Comparison of ENCODE assay signal across 9 cellular contexts in the genomic region with DNA sequence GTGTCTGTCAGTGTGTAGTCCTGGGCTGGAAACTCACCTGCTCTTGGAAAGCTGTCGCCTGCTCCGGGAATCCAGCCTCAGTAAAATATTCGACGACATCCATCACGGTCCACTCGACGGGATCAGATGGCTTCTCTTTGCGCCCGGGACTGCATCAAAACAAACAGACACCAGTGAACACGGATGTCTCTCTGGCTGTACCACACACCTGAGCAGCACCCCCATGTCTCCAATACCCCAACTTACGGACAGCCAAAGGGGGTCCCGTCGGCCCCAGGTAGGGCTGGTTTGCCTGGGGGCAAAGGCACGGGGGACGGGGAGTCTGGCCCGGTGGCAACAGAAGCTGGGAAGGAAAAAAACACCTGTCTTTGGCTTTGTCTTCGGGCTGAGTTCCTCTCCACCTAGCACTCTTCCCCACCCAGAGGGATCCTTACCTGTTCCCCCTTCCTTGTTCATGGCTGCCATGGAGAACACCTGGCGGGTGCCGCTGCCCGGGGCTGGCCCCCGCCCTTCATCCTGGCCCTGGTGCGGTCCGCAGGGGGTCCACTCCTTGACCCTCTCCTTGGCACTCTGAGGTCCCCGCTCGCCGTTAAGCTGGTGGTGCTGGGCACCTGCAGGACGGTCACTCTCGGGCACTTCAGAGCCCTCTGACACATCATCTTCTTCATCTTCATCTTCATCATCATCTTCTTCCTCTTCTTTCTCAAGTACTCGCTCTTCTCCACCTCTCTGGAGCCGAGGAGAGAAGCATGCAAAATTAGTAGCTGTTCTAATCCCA. TPM values are rescaled to one million over a fixed set of nuclear protein-coding genes. Genes with fewer than 3 reads are reported as not detected.
DNase-seq lines count a peak whose midpoint lies in the region; ATAC-seq, FAIRE-seq and TF ChIP-seq lines count a peak whose summit lies in the region.
"Had no signal": no experiment of that assay in that cellular context is flagged by ENCODE, and none has a peak within 500 bp of the region (broad histone marks: within the 10 kb centered on the region; RNA-seq: fewer than 3 reads in every experiment).

No MANE protein-coding gene starts in this region.

- no peaks in the 10 kb centered on the region for H3K9me1 ChIP-seq in endothelial cell of umbilical vein (replicated peaks; ENCODE audit: control insufficient read depth, extremely low read depth, insufficient read depth, low read length)

- dilution Hi-C loops in endothelial cell of umbilical vein (cut with MboI; ENCODE audit: extremely low pct_ligation_motif_present, low sequenced_read_pairs): no loop called here

- ATAC-seq in PC-3: no peak
- no peak for ATAC-seq in psoas muscle
- ATAC-seq in GM21360 (IDR thresholded peaks at IDR 0.05; ENCODE audit: unreplicated experiment): no peak
- no peak for ATAC-seq in GM19395 (IDR thresholded peaks at IDR 0.05; ENCODE audit: unreplicated experiment)

- POLR2A ChIA-PET in PC-3 (lab: Charles Lee; ENCODE audit: unreplicated experiment) (no interaction called here), endothelial cell of umbilical vein (lab: Charles Lee) (no interaction called here)

- BruUV-seq in PC-3 (replicated peaks; lab: Mats Ljungman, UMichigan) (TSS peak; percentile 9), endothelial cell of umbilical vein (replicated peaks; lab: Mats Ljungman, UMichigan) (no TSS peak)

- WGBS in psoas muscle, 3 donors: 86 to 88% (median 87%) methylated on average over 30 of the region's 30 CpGs

- peaks cover 6% of the 10 kb centered on the region for H3K36me3 ChIP-seq in PC-3 (ENCODE audit: low read depth, low read length)
- H3K36me3 ChIP-seq in endothelial cell of umbilical vein (ENCODE audit: control insufficient read depth in 2 of 2, extremely low read depth in 1 of 2, insufficient read depth in 2 of 2, low read length in 2 of 2): peaks cover 0 to 9% of the 10 kb centered on the region in 2 experiments
- peaks cover 0 to 28% of the 10 kb centered on the region in 2 donors for H3K36me3 ChIP-seq in psoas muscle (ENCODE audit: insufficient read depth in 1 of 2, low read depth in 1 of 2)

- CTCF ChIA-PET in PC-3 (lab: Charles Lee): no interaction called here
- CTCF ChIA-PET in endothelial cell of umbilical vein (lab: Charles Lee): interaction anchor here (0.5 kb wide), 1 partner anchor 214 kb away, joined by 4 read pairs; no protein-coding TSS in a partner anchor

- no peaks in the 10 kb centered on the region for H3K9me2 ChIP-seq in PC-3 (replicated peaks; ENCODE audit: low read length)

- TF ChIP-seq POLR2A in endothelial cell of umbilical vein (IDR thresholded peaks at IDR 0.05; ENCODE audit: low read depth, low read length): no peak

- H3K4me2 ChIP-seq in PC-3 (ENCODE audit: low read length) (peak overlapping the region; percentile 80), endothelial cell of umbilical vein (ENCODE audit: insufficient read depth, low read length) (peak overlapping the region; percentile 37)

- no peaks in the 10 kb centered on the region for H3F3A ChIP-seq in PC-3 (ENCODE audit: low read length, unreplicated experiment)

- TF ChIP-seq CTCF in GM12864 (IDR thresholded peaks at IDR 0.05; ENCODE audit: low read depth, low read length, missing control alignments) (no peak), PC-3 (conservative IDR thresholded peaks at IDR 0.05; ENCODE audit: low read depth, low read length) (no peak), endothelial cell of umbilical vein (IDR thresholded peaks at IDR 0.05; ENCODE audit: extremely low read depth in 1 of 2, insufficient read depth in 1 of 2, low read depth in 1 of 2, low read length in 2 of 2) (no peak), psoas muscle (IDR thresholded peaks at IDR 0.05) (no peak)

- intact Hi-C loops in PC-3 (cut with micrococcal nuclease) (no loop called here), endothelial cell of umbilical vein (cut with micrococcal nuclease) (no loop called here), psoas muscle (cut with DNase I) (no loop called here)

- H3K9ac ChIP-seq in PC-3 (ENCODE audit: low read length) (no peak overlapping the region), endothelial cell of umbilical vein (replicated peaks; ENCODE audit: extremely low read depth, insufficient read depth, low read length) (no peak overlapping the region)

- DNase-seq in GM12864 (ENCODE audit: low read depth) (no peak), PC-3 (no peak), endothelial cell of umbilical vein (ENCODE audit: low read depth, low spot score) (no peak), psoas muscle (no peak), dedifferentiated amniotic fluid mesenchymal stem cell (ENCODE audit: extremely low spot score) (no peak), NCI-H2171 (lab: John Stamatoyannopoulos, UW) (no peak)

- peaks cover 8% of the 10 kb centered on the region; the same call in 1 of the 2 replicates for H3K4me1 ChIP-seq in PC-3 (ENCODE audit: insufficient read depth, low read length)
- peaks cover 9% of the 10 kb centered on the region for H3K4me1 ChIP-seq in endothelial cell of umbilical vein (ENCODE audit: control insufficient read depth, extremely low read depth, insufficient read depth, low read length)
- peaks cover 6% of the 10 kb centered on the region for H3K4me1 ChIP-seq in psoas muscle

- H3K27ac ChIP-seq in PC-3 (ENCODE audit: low read length): no peak overlapping the region
- no peak overlapping the region for H3K27ac ChIP-seq in endothelial cell of umbilical vein (ENCODE audit: insufficient read depth, low read depth, low read length)
- no peak overlapping the region for H3K27ac ChIP-seq in psoas muscle

- no peak for FAIRE-seq in endothelial cell of umbilical vein (lab: Jason Lieb, UNC)

- H3K79me2 ChIP-seq in PC-3 (ENCODE audit: low read length) (no peaks in the 10 kb centered on the region), endothelial cell of umbilical vein (ENCODE audit: control insufficient read depth, insufficient read depth, low read length) (no peaks in the 10 kb centered on the region)

- H4K20me1 ChIP-seq in PC-3 (ENCODE audit: low read length) (no peaks in the 10 kb centered on the region), endothelial cell of umbilical vein (replicated peaks; ENCODE audit: control insufficient read depth, extremely low read depth, insufficient read depth, low read length) (no peaks in the 10 kb centered on the region)

- H2AFZ ChIP-seq in PC-3 (ENCODE audit: low read length): 0 out of 2 replicates have a peak overlapping the region, but pooled peaks have one; percentile 51
- H2AFZ ChIP-seq in endothelial cell of umbilical vein (ENCODE audit: low read depth, low read length): no peak overlapping the region

- H3K9me3 ChIP-seq in PC-3 (ENCODE audit: low read length) (peaks cover 7% of the 10 kb centered on the region; the same call in 1 of the 2 replicates), endothelial cell of umbilical vein (replicated peaks; ENCODE audit: control insufficient read depth, insufficient read depth, low read length) (peaks cover 3% of the 10 kb centered on the region), psoas muscle (peaks cover 9% of the 10 kb centered on the region)

- H3K4me3 ChIP-seq in GM12864 (ENCODE audit: low read depth, low read length) (peak overlapping the region; percentile 62), PC-3 (ENCODE audit: low read length) (peak overlapping the region; percentile 67), endothelial cell of umbilical vein (replicated peaks in 1 of 3; ENCODE audit: insufficient read depth in 1 of 3, low read depth in 1 of 3, low read length in 3 of 3) (peak overlapping the region in 1 of 3 experiments; percentile 52), psoas muscle (peak overlapping the region; percentile 89)

- H3K27me3 ChIP-seq in PC-3 (ENCODE audit: low read length) (no peaks in the 10 kb centered on the region), endothelial cell of umbilical vein (ENCODE audit: control insufficient read depth in 2 of 2, insufficient read depth in 2 of 2, low read length in 2 of 2) (no peaks in the 10 kb centered on the region), psoas muscle (ENCODE audit: insufficient read depth in 3 of 3, low read length in 2 of 3) (no peaks in the 10 kb centered on the region)

RNA-seq across cellular contexts. Expression of gene SAMD1, which starts 1.7 kb away (rescaled TPM):
- 62.2 and 90.5 TPM in 2 replicates for total RNA-seq in PC-3 (2014; rRNA removed)
- total RNA-seq in endothelial cell of umbilical vein: 35.2 and 35.9 TPM in 2 replicates
- polyA plus RNA-seq in endothelial cell of umbilical vein: 13.8 and 14.1 TPM in 2 replicates
- polyA plus RNA-seq in endothelial cell of umbilical vein (2011; cell fraction: cytosol; rRNA removed): 11.0 and 14.1 TPM in 2 replicates
- polyA plus RNA-seq in endothelial cell of umbilical vein (2011; cell fraction: nucleus; rRNA removed): 21.4 and 22.8 TPM in 2 replicates
- polyA plus RNA-seq in endothelial cell of umbilical vein (2012): 18.1 and 27.6 TPM in 2 replicates
- polyA minus RNA-seq in endothelial cell of umbilical vein: 6.2 and 7.8 TPM in 2 replicates
- polyA minus RNA-seq in endothelial cell of umbilical vein (2011; cell fraction: cytosol; rRNA and poly(A)+ RNA removed): 39.2 TPM
- polyA minus RNA-seq in endothelial cell of umbilical vein (2011; cell fraction: nucleus; rRNA and poly(A)+ RNA removed): 1.5 and 4.2 TPM in 2 replicates
- total RNA-seq in psoas muscle: 10 to 100 TPM; 27.3 to 54.4 (median 39.6) TPM
- 10 to 100 TPM; 39.9 to 99.9 (median 60.4) TPM for polyA plus RNA-seq in psoas muscle

RNA-seq across cellular contexts. Expression of gene C19orf67, which starts 3.2 kb away (rescaled TPM):
- not detected in 2 replicates for total RNA-seq in PC-3 (2014; rRNA removed)
- 0.55 TPM in 1 of 2 replicates, not detected in the other for total RNA-seq in endothelial cell of umbilical vein
- not detected in 2 replicates for polyA plus RNA-seq in endothelial cell of umbilical vein
- not detected in 2 replicates for polyA plus RNA-seq in endothelial cell of umbilical vein (2011; cell fraction: cytosol; rRNA removed)
- polyA plus RNA-seq in endothelial cell of umbilical vein (2011; cell fraction: nucleus; rRNA removed): not detected in 2 replicates
- not detected in 2 replicates for polyA plus RNA-seq in endothelial cell of umbilical vein (2012)
- polyA minus RNA-seq in endothelial cell of umbilical vein: 0.40 TPM in 1 of 2 replicates, not detected in the other
- not detected for polyA minus RNA-seq in endothelial cell of umbilical vein (2011; cell fraction: cytosol; rRNA and poly(A)+ RNA removed)
- polyA minus RNA-seq in endothelial cell of umbilical vein (2011; cell fraction: nucleus; rRNA and poly(A)+ RNA removed): not detected in 2 replicates
- total RNA-seq in psoas muscle: not detected
- not detected for polyA plus RNA-seq in psoas muscle
- total RNA-seq: mononuclear cell had no signal

RNA-seq across cellular contexts. Expression of gene MISP3, which starts 16.2 kb away (rescaled TPM):
- total RNA-seq in PC-3 (2014; rRNA removed) (6.1 and 7.8 TPM in 2 replicates), endothelial cell of umbilical vein (0.31 TPM in 1 of 2 replicates, not detected in the other), psoas muscle (1 to 10 TPM; 2.0 to 6.3 (median 2.9) TPM)
- polyA plus RNA-seq in endothelial cell of umbilical vein (0.25 and 0.26 TPM in 2 replicates), psoas muscle (10 to 100 TPM in 1 of 3 donors, 1 to 10 TPM in 2; 1.8 to 15.4 (median 2.1) TPM)
- polyA plus RNA-seq in endothelial cell of umbilical vein (2011; cell fraction: cytosol; rRNA removed): 0.13 and 0.41 TPM in 2 replicates
- polyA plus RNA-seq in endothelial cell of umbilical vein (2011; cell fraction: nucleus; rRNA removed): 0.13 and 0.14 TPM in 2 replicates
- polyA plus RNA-seq in endothelial cell of umbilical vein (2012): 0.39 and 0.68 TPM in 2 replicates
- 0.11 and 0.19 TPM in 2 replicates for polyA minus RNA-seq in endothelial cell of umbilical vein
- polyA minus RNA-seq in endothelial cell of umbilical vein (2011; cell fraction: cytosol; rRNA and poly(A)+ RNA removed): not detected
- not detected in 2 replicates for polyA minus RNA-seq in endothelial cell of umbilical vein (2011; cell fraction: nucleus; rRNA and poly(A)+ RNA removed)

RNA-seq across cellular contexts. Expression of gene PALM3, which starts 26.9 kb away (rescaled TPM):
- 2.3 and 4.8 TPM in 2 replicates for total RNA-seq in PC-3 (2014; rRNA removed)
- 0.31 TPM in 1 of 2 replicates, not detected in the other for total RNA-seq in endothelial cell of umbilical vein
- polyA plus RNA-seq in endothelial cell of umbilical vein: 0.08 TPM in 2 replicates
- polyA plus RNA-seq in endothelial cell of umbilical vein (2011; cell fraction: cytosol; rRNA removed): 0.03 and 0.06 TPM in 2 replicates
- polyA plus RNA-seq in endothelial cell of umbilical vein (2011; cell fraction: nucleus; rRNA removed): not detected in 2 replicates
- polyA plus RNA-seq in endothelial cell of umbilical vein (2012): 0.28 TPM in 1 of 2 replicates, not detected in the other
- not detected in 2 replicates for polyA minus RNA-seq in endothelial cell of umbilical vein
- polyA minus RNA-seq in endothelial cell of umbilical vein (2011; cell fraction: cytosol; rRNA and poly(A)+ RNA removed): not detected
- not detected in 2 replicates for polyA minus RNA-seq in endothelial cell of umbilical vein (2011; cell fraction: nucleus; rRNA and poly(A)+ RNA removed)
- not detected for total RNA-seq in psoas muscle
- polyA plus RNA-seq in psoas muscle: under 1 TPM in 2 of 3 donors, not detected in 1; 0.04 to 0.05 TPM

RNA-seq across cellular contexts. Expression of gene PRKACA, which starts 28.7 kb away (rescaled TPM):
- 50.2 and 72.9 TPM in 2 replicates for total RNA-seq in PC-3 (2014; rRNA removed)
- 97.5 and 110 TPM in 2 replicates for total RNA-seq in endothelial cell of umbilical vein
- polyA plus RNA-seq in endothelial cell of umbilical vein: 29.9 and 44.2 TPM in 2 replicates
- 59.3 and 67.5 TPM in 2 replicates for polyA plus RNA-seq in endothelial cell of umbilical vein (2011; cell fraction: cytosol; rRNA removed)
- polyA plus RNA-seq in endothelial cell of umbilical vein (2011; cell fraction: nucleus; rRNA removed): 33.2 and 33.7 TPM in 2 replicates
- 83.5 and 89.6 TPM in 2 replicates for polyA plus RNA-seq in endothelial cell of umbilical vein (2012)
- 48.3 and 48.5 TPM in 2 replicates for polyA minus RNA-seq in endothelial cell of umbilical vein
- 25.4 TPM for polyA minus RNA-seq in endothelial cell of umbilical vein (2011; cell fraction: cytosol; rRNA and poly(A)+ RNA removed)
- polyA minus RNA-seq in endothelial cell of umbilical vein (2011; cell fraction: nucleus; rRNA and poly(A)+ RNA removed): 16.0 and 18.2 TPM in 2 replicates
- total RNA-seq in psoas muscle: 100 to 1,000 TPM; 209 to 509 (median 312) TPM
- polyA plus RNA-seq in psoas muscle: 100 to 1,000 TPM in 2 of 3 donors, 10 to 100 TPM in 1; 99.3 to 208 (median 135) TPM
